Comparison of ENCODE assay signal across 1 cellular context in genomic region chr17:19378416-19379293, GRCh38.
A peak's percentile ranks its signal among the peaks of the same experiment; 100 is the strongest.
TF ChIP-seq lines count a peak whose summit lies in the region.

Gene MAPK7 (plus strand): TSS chr17:19378498. CDS start chr17:19378901, 403 bp downstream.

TF ChIP-seq in HEK293, 187 proteins besides CTCF, POLR2A, EP300 and RAD21 (continued from another document):
- TF ChIP-seq ZNF692 (tag by site-specific recombination; IDR thresholded peaks at IDR 0.05) (peak; percentile 65), ZNF155 (tag by site-specific recombination; IDR thresholded peaks at IDR 0.05) (no peak), FEZF1 (tag by site-specific recombination; IDR thresholded peaks at IDR 0.05) (peak; percentile 4), PATZ1 (tag by site-specific recombination; IDR thresholded peaks at IDR 0.05) (peak; percentile 45; the same call in 1 of the 2 replicates), ZNF658 (tag by site-specific recombination; IDR thresholded peaks at IDR 0.05) (no peak), GLIS2 (tag by site-specific recombination; IDR thresholded peaks at IDR 0.05) (peak; percentile 94), ZEB2 (tag by site-specific recombination; IDR thresholded peaks at IDR 0.05) (no peak), ZNF398 (tag by site-specific recombination; IDR thresholded peaks at IDR 0.05) (no peak), ZBTB48 (tag by site-specific recombination; IDR thresholded peaks at IDR 0.05) (no peak), ZBTB11 (tag by site-specific recombination; conservative IDR thresholded peaks at IDR 0.05; ENCODE audit: low read depth) (no peak), HIC1 (tag by site-specific recombination; IDR thresholded peaks at IDR 0.05) (peak; percentile 6; the same call in 1 of the 2 replicates), ZNF777 (tag by site-specific recombination; IDR thresholded peaks at IDR 0.05; ENCODE audit: borderline replicate concordance) (no peak), ZNF157 (tag by site-specific recombination; IDR thresholded peaks at IDR 0.05) (no peak), SCRT2 (tag by site-specific recombination; IDR thresholded peaks at IDR 0.05) (no peak), ZBTB7A (tag by site-specific recombination; IDR thresholded peaks at IDR 0.05; ENCODE audit: low read depth) (no peak), KLF17 (tag by site-specific recombination; IDR thresholded peaks at IDR 0.05) (0 out of 2 replicates have a peak, but pooled peaks have one; percentile 17), ZNF366 (tag by site-specific recombination; conservative IDR thresholded peaks at IDR 0.05) (no peak), ZFP69B (tag by site-specific recombination; IDR thresholded peaks at IDR 0.05) (peak; percentile 62; the same call in 1 of the 2 replicates), GLI4 (tag by site-specific recombination; IDR thresholded peaks at IDR 0.05) (no peak), ZNF423 (tag by site-specific recombination; IDR thresholded peaks at IDR 0.05) (0 out of 2 replicates have a peak, but pooled peaks have one; percentile 8), ZNF621 (tag by site-specific recombination; IDR thresholded peaks at IDR 0.05) (no peak), KLF16 (tag by site-specific recombination; IDR thresholded peaks at IDR 0.05) (peak; percentile 49; the same call in 1 of the 2 replicates), ZSCAN30 (tag by site-specific recombination; IDR thresholded peaks at IDR 0.05) (0 out of 2 replicates have a peak, but pooled peaks have one; percentile 12), ZNF24 (tag by site-specific recombination; IDR thresholded peaks at IDR 0.05) (0 out of 2 replicates have a peak, but pooled peaks have one; percentile 29), EGR2 (tag by site-specific recombination; IDR thresholded peaks at IDR 0.05; ENCODE audit: low read depth) (peak; percentile 6; the same call in 1 of the 2 replicates), SP3 (tag by site-specific recombination; IDR thresholded peaks at IDR 0.05) (peak; percentile 50), ZNF335 (tag by site-specific recombination; conservative IDR thresholded peaks at IDR 0.05) (peak; percentile 74; the same call in 1 of the 2 replicates), ZBTB17 (tag by site-specific recombination; IDR thresholded peaks at IDR 0.05) (no peak), ZNF341 (tag by site-specific recombination; IDR thresholded peaks at IDR 0.05; ENCODE audit: low read depth) (peak; percentile 3), KLF9 (tag by site-specific recombination; IDR thresholded peaks at IDR 0.05; ENCODE audit: low read depth) (peak; percentile 92), ZBTB10 (tag by site-specific recombination; IDR thresholded peaks at IDR 0.05) (0 out of 2 replicates have a peak, but pooled peaks have one; percentile 47), ZIC2 (tag by site-specific recombination; IDR thresholded peaks at IDR 0.05) (peak; percentile 39)
